8 cellular contexts compared by ENCODE assay signal in the genomic region with DNA sequence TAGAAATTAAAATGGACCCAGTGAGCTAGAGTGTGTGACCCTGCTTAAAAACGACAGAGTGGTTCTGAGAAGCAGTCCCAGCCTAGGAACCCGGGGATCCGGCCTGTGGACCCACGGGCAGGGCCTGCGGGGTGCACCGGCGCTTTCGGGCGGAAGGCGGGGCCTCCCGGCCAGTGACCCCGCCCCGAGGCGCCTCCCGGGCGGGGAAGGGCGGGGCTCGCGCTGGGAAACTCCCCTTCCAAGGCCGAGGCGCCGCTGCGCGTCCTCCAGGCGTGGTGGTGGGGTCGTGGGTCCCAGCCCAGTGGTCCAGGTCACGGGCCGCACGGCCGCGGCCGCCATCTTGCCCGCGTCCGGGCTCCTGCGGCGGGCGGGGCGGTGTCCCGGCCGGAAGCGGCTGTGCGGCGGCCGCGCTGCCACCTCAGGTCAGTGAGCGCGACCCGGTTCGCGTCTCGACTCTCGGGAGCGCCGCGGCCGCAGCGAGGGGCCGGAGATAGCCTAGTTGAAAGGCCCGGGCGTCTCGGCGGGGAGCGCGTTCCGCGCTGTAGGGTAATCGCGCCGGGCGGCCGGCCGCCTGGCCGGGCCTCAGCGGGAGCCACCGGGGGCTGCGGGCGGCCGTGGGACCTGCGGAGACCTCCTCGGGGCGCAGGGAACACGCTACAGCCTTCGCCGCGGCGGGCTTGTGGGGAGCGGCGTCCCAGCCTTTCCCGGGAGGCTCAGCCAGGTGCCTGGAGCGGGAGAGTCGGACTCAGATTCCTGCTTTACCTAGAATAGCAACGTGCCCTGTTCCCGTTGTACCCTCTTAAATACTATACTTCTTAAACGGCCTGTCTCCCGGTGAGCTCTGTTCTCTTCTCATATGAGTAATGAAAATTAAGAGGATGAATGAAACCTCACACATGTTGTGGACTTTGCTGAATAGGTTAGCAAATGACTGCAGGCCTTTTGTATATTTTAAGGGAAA. TPM values are rescaled to one million over a fixed set of nuclear protein-coding genes. Genes with fewer than 3 reads are reported as not detected.
DNase-seq lines count a peak whose midpoint lies in the region; ATAC-seq lines count a peak whose summit lies in the region.

Gene MIOS, plus strand, starts transcription at position 234 of the 961 bp plus-strand sequence. CDS start 5,592 bp downstream, outside the sequence.

- peak within 1 kb of the TSS; percentile 94 for H3K27ac ChIP-seq in epithelial cell of prostate

- DNase-seq in COLO829 (ENCODE audit: low spot score), result peak; percentile 95
- peak; percentile 74 for DNase-seq in OCI-M1 (lab: John Stamatoyannopoulos, UW)
- DNase-seq in activated T-cell treated with anti-CD3 and anti-CD28 coated beads for 48 hours (ENCODE audit: low read depth), result peak; percentile 82
- no peak for DNase-seq in epithelial cell of prostate (ENCODE audit: low read depth, low spot score)
- peak; percentile 84 for DNase-seq in mucosa of gallbladder (ENCODE audit: low spot score)
- DNase-seq in stimulated activated CD8-positive, alpha-beta memory T cell treated with anti-CD3 and anti-CD28 coated beads, Interleukin-4, amount 100 ng/mL, for 4 hours (ENCODE audit: low read depth in 2 of 2, low spot score in 1 of 2), result peak; percentile 46 to 74

- ATAC-seq in GM19397 (IDR thresholded peaks at IDR 0.05; ENCODE audit: unreplicated experiment), result peak; percentile 78
- peak; percentile 54 for ATAC-seq in HG03558 (IDR thresholded peaks at IDR 0.05; ENCODE audit: extremely low read depth, unreplicated experiment)

RNA-seq across cellular contexts. Expression of gene MIOS, which starts in this region (rescaled TPM):
- 30.2 TPM for total RNA-seq in mucosa of gallbladder
